ENCODE assay signal across 1 cellular context in genomic region chr6:125174626-125175025, GRCh38.
TF ChIP-seq lines count a peak whose summit lies in the region.

No MANE protein-coding gene starts in this region.

TF ChIP-seq in K562, 482 proteins besides CTCF, POLR2A, EP300 and RAD21 (continued from another document and continues in another):
- TF ChIP-seq RERE (CRISPR knock-in tag; IDR thresholded peaks at IDR 0.05; ENCODE audit: borderline replicate concordance) (no peak), GATAD2A (IDR thresholded peaks at IDR 0.05) (no peak), CBFB (CRISPR knock-in tag; IDR thresholded peaks at IDR 0.05) (no peak), SMAD4 (CRISPR knock-in tag; conservative IDR thresholded peaks at IDR 0.05) (no peak), ELF4 (CRISPR knock-in tag; IDR thresholded peaks at IDR 0.05) (no peak), YBX1 (IDR thresholded peaks at IDR 0.05) (no peak), ASH1L (IDR thresholded peaks at IDR 0.05; ENCODE audit: borderline replicate concordance, low read depth, partially characterized antibody) (no peak), EHMT2 (IDR thresholded peaks at IDR 0.05) (peak; percentile 47; the same call in 1 of the 2 replicates), TSHZ1 (CRISPR knock-in tag; IDR thresholded peaks at IDR 0.05) (no peak), DDX20 (tag; IDR thresholded peaks at IDR 0.05; ENCODE audit: low read depth) (no peak), ZNF444 (CRISPR knock-in tag; IDR thresholded peaks at IDR 0.05) (no peak), E2F3 (CRISPR knock-in tag; IDR thresholded peaks at IDR 0.05) (no peak), DACH1 (IDR thresholded peaks at IDR 0.05; ENCODE audit: partially characterized antibody) (no peak), CCNT2 (IDR thresholded peaks at IDR 0.05; ENCODE audit: borderline replicate concordance, extremely low read depth, insufficient read length, low read depth, low read length) (no peak), ZNF512 (tag; IDR thresholded peaks at IDR 0.05) (no peak), UBTF (IDR thresholded peaks at IDR 0.05; ENCODE audit: borderline replicate concordance in 1 of 2, low read depth in 2 of 2, low read length in 2 of 2) (no peak), USF1 (CRISPR knock-in tag; IDR thresholded peaks at IDR 0.05) (no peak), SNIP1 (IDR thresholded peaks at IDR 0.05; ENCODE audit: low read depth) (no peak), BHLHE40 (IDR thresholded peaks at IDR 0.05; ENCODE audit: low read length) (no peak), ZNF449 (CRISPR knock-in tag; IDR thresholded peaks at IDR 0.05) (no peak), ZNF282 (CRISPR knock-in tag; IDR thresholded peaks at IDR 0.05) (no peak), CUX1 (CRISPR knock-in tag; IDR thresholded peaks at IDR 0.05) (no peak), ATF7 (IDR thresholded peaks at IDR 0.05) (no peak), GTF2F1 (IDR thresholded peaks at IDR 0.05; ENCODE audit: low read depth, low read length) (no peak), GMEB1 (CRISPR knock-in tag; IDR thresholded peaks at IDR 0.05) (no peak), HMBOX1 (IDR thresholded peaks at IDR 0.05) (peak; percentile 52; the same call in 1 of the 2 replicates), ELF2 (CRISPR knock-in tag; IDR thresholded peaks at IDR 0.05) (no peak), CREB3 (tag; conservative IDR thresholded peaks at IDR 0.05; ENCODE audit: low read depth) (no peak), CBX5 (IDR thresholded peaks at IDR 0.05; ENCODE audit: borderline replicate concordance, low read depth) (peak; percentile 38; the same call in 1 of the 2 replicates), MTA1 (IDR thresholded peaks at IDR 0.05; ENCODE audit: borderline replicate concordance) (no peak), ZNF75A (CRISPR knock-in tag; IDR thresholded peaks at IDR 0.05) (no peak), KLF16 (IDR thresholded peaks at IDR 0.05) (no peak)
